1 cellular context compared by ENCODE assay signal in the genomic region with DNA sequence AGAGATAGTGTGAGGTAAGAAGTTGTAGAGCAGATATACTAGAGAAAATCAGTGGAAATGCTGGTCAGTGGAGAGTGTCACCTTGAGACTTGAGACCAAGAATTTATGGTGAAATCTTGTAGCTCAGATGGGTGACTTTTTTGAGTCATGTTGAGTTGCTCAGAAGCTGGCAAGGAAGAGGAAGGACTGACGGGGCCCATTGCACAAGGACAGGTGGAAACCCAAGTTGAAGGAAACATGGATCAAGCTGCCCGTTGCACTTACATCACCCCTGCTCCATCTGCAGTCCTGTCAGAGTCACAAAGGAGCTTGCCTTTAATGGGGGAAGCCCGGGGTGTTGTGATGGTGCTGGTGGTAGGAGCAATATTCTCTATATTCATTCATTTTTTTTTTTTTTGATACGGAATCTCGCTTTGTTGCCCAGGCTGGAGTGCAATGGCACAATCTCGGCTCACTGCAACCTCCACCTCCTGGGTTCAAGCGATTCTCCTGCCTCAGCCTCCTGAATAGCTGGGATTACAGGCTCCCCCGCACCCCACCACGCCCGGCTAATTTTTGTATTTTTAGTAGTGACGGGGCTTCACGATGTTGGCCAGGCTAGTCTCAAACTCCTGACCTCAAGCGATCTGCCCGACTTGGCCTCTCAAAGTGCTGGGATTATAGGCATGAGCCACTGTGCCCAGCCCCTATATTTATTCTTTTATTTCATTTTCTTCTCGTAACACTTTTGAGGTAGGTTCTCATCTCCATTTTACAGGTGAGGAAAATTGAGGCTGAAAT.
TF ChIP-seq lines count a peak whose summit lies in the region.

No MANE protein-coding gene starts in this region.

TF ChIP-seq in WTC11, 78 proteins besides CTCF, POLR2A, EP300 and RAD21 (continued from another document):
- TF ChIP-seq, protein P1, sequence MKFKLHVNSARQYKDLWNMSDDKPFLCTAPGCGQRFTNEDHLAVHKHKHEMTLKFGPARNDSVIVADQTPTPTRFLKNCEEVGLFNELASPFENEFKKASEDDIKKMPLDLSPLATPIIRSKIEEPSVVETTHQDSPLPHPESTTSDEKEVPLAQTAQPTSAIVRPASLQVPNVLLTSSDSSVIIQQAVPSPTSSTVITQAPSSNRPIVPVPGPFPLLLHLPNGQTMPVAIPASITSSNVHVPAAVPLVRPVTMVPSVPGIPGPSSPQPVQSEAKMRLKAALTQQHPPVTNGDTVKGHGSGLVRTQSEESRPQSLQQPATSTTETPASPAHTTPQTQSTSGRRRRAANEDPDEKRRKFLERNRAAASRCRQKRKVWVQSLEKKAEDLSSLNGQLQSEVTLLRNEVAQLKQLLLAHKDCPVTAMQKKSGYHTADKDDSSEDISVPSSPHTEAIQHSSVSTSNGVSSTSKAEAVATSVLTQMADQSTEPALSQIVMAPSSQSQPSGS (CRISPR knock-in tag; IDR thresholded peaks at IDR 0.05; ENCODE audit: borderline replicate concordance, low read depth) = no peak
- TF ChIP-seq OVOL2 (CRISPR knock-in tag; IDR thresholded peaks at IDR 0.05; ENCODE audit: borderline replicate concordance) = no peak
- TF ChIP-seq, protein P2, sequence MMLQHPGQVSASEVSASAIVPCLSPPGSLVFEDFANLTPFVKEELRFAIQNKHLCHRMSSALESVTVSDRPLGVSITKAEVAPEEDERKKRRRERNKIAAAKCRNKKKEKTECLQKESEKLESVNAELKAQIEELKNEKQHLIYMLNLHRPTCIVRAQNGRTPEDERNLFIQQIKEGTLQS (CRISPR knock-in tag; conservative IDR thresholded peaks at IDR 0.05) = no peak
